Comparison of ENCODE assay signal across 23 cellular contexts in genomic region chr7:138741453-138741735, GRCh38. TPM values are rescaled to one million over a fixed set of nuclear protein-coding genes. Genes with fewer than 3 reads are reported as not detected.
DNase-seq lines count a peak whose midpoint lies in the region; ATAC-seq, FAIRE-seq and TF ChIP-seq lines count a peak whose summit lies in the region.
"Had no signal": no experiment of that assay in that cellular context is flagged by ENCODE, and none has a peak within 500 bp of the region (broad histone marks: within the 10 kb centered on the region; RNA-seq: fewer than 3 reads in every experiment).

No MANE protein-coding gene starts in this region.

- no peak overlapping the region for H3K4ac ChIP-seq in H1 (replicated peaks; ENCODE audit: insufficient read length, low read depth, low read length)

- H3K4me1 ChIP-seq in HCT116 (ENCODE audit: control insufficient read depth in 1 of 2, insufficient read depth in 2 of 2, low read length in 2 of 2) (peaks cover 0 to 12% of the 10 kb centered on the region in 2 experiments; a peak in 2 of 4 replicates), H1 (replicated peaks in 1 of 4; ENCODE audit: control insufficient read depth in 3 of 4, insufficient read depth in 4 of 4, low read length in 3 of 4) (peaks cover 0 to 5% (median 0%) of the 10 kb centered on the region in 4 experiments; a peak in 2 of 7 replicates), mucosa of descending colon (ENCODE audit: low read depth) (no peaks in the 10 kb centered on the region)
- H3K4me1 ChIP-seq: BLaER1 had no signal

- no peak overlapping the region for H2AFZ ChIP-seq in HCT116 (ENCODE audit: low read depth, low read length, poor library complexity, severe bottlenecking)
- H2AFZ ChIP-seq in H1 (ENCODE audit: low read length) = no peak overlapping the region

- H2BK5ac ChIP-seq in H1 (ENCODE audit: low read depth, low read length) = no peak overlapping the region

- H3K79me1 ChIP-seq in H1 (ENCODE audit: low read depth, low read length) = no peaks in the 10 kb centered on the region

- H3K27me3 ChIP-seq in HCT116 (ENCODE audit: insufficient read depth, low read length) (no peaks in the 10 kb centered on the region), H1 (replicated peaks in 1 of 4; ENCODE audit: control insufficient read depth in 3 of 4, extremely low read depth in 1 of 4, insufficient read depth in 3 of 4, low read length in 3 of 4) (no peaks in the 10 kb centered on the region), dorsolateral prefrontal cortex (no peaks in the 10 kb centered on the region)
- H3K27me3 ChIP-seq: BLaER1 had no signal

- TF ChIP-seq EP300 in H1 (IDR thresholded peaks at IDR 0.05; ENCODE audit: borderline replicate concordance in 1 of 2, low read depth in 2 of 2, low read length in 2 of 2) = no peak

- H2AK5ac ChIP-seq in H1 (ENCODE audit: low read depth, low read length) = 0 out of 2 replicates have a peak overlapping the region, but pooled peaks have one; percentile 34

- H3K14ac ChIP-seq in H1 (ENCODE audit: insufficient read length) = no peak overlapping the region

- H2BK20ac ChIP-seq in H1 (ENCODE audit: low read length) = peak overlapping the region; percentile 72; the same call in 1 of the 2 replicates

- H4K5ac ChIP-seq in H1 (ENCODE audit: insufficient read length, low read depth, low read length) = no peak overlapping the region

- 93% methylated on average over 5 of the region's 5 CpGs; no CpG with 5 or more reads in 1 of the 2 experiments for WGBS in H1 (ENCODE audit: extremely low coverage in 1 of 2, insufficient coverage in 1 of 2, insufficient read length in 1 of 2, insufficient replicate concordance in 2 of 2, low coverage in 1 of 2, low lambda C conversion rate in 2 of 2, missing lambda C conversion rate in 1 of 2), 2 experiments

- no peak overlapping the region for H3K56ac ChIP-seq in H1 (replicated peaks; ENCODE audit: insufficient read length, low read depth, low read length)

- no peak overlapping the region for H3K18ac ChIP-seq in H1 (ENCODE audit: extremely low read depth, low read length)

- RAD21 ChIA-PET in HCT116 (lab: Charles Lee; ENCODE audit: low non-redundant PET in 1 of 2, low total read pairs in 2 of 2, uncharacterized antibody in 2 of 2, unreplicated experiment in 2 of 2) = interaction anchor here in 1 of 2 experiments (0.9 kb wide), 1 partner anchor 96 kb away, joined by 3 read pairs; no protein-coding TSS in a partner anchor

- POLR2A ChIA-PET in HCT116 (lab: Charles Lee) (no interaction called here), H1 (lab: Charles Lee; ENCODE audit: partially characterized antibody) (interaction anchor here (0.7 kb wide), 1 partner anchor 11 kb away, joined by 3 read pairs; no protein-coding TSS in a partner anchor)

- TF ChIP-seq RAD21 in HCT116 (IDR thresholded peaks at IDR 0.05; ENCODE audit: low read depth) = no peak
- TF ChIP-seq RAD21 in H1 (IDR thresholded peaks at IDR 0.05 in 1 of 2, conservative IDR thresholded peaks at IDR 0.05 in 1 of 2; ENCODE audit: low read depth in 2 of 2, low read length in 2 of 2) = no peak

- H2BK15ac ChIP-seq in H1 (ENCODE audit: low read length) = peak overlapping the region; percentile 53; the same call in 1 of the 2 replicates

- no peaks in the 10 kb centered on the region for H4K20me1 ChIP-seq in HCT116 (ENCODE audit: insufficient read depth)
- no peaks in the 10 kb centered on the region for H4K20me1 ChIP-seq in H1 (replicated peaks in 1 of 2; ENCODE audit: control insufficient read depth in 1 of 2, insufficient read depth in 2 of 2, low read length in 2 of 2)
- H4K20me1 ChIP-seq: BLaER1 had no signal

- peaks cover 13% of the 10 kb centered on the region for H3K4me1 Mint-ChIP-seq in T-helper 17 cell

- no peak for DNase-seq in HCT116 (ENCODE audit: low read depth, low spot score)
- no peak for DNase-seq in T-helper 17 cell
- no peak for DNase-seq in H1 (ENCODE audit: low read depth in 1 of 2, low spot score in 2 of 2)
- DNase-seq in retinal pigment epithelial cell (ENCODE audit: low read depth) = peak; percentile 55
- no peak for DNase-seq in mucosa of descending colon
- no peak for DNase-seq in dorsolateral prefrontal cortex
- DNase-seq in NCI-H524 treated with DMSO at 0.1 percent for 48 hours (lab: John Stamatoyannopoulos, UW) = no peak
- DNase-seq: 8988T; CD4-positive, alpha-beta memory T cell; DMS153; DMS79; GDM1; H9 had no signal

- no peak overlapping the region for H3K4me3 Mint-ChIP-seq in T-helper 17 cell
- H3K4me3 Mint-ChIP-seq: CD14-positive monocyte; CD4-positive, alpha-beta memory T cell; H9 had no signal

- no peak for TF ChIP-seq POLR2A in HCT116 (IDR thresholded peaks at IDR 0.05; ENCODE audit: borderline replicate concordance, extremely low read depth, insufficient read depth, insufficient read length)
- no peak for TF ChIP-seq POLR2A in H1 (IDR thresholded peaks at IDR 0.05; ENCODE audit: control extremely low read depth in 1 of 2, low read depth in 2 of 2, low read length in 2 of 2)

- H3K4me2 ChIP-seq in HCT116 (ENCODE audit: low read length) (peak overlapping the region; percentile 20; the same call in 1 of the 2 replicates), H1 (ENCODE audit: insufficient read depth in 1 of 2, low read depth in 2 of 2, low read length in 2 of 2) (no peak overlapping the region)
- H3K4me2 ChIP-seq: BLaER1 had no signal

- H3K9me3 ChIP-seq in HCT116 (ENCODE audit: control insufficient read depth in 1 of 2, insufficient read depth in 1 of 2, low read depth in 1 of 2, low read length in 2 of 2) (no peaks in the 10 kb centered on the region), T-helper 17 cell (ENCODE audit: control insufficient read depth, low read length, poor library complexity, severe bottlenecking) (no peaks in the 10 kb centered on the region), H1 (ENCODE audit: insufficient read depth in 2 of 2, low read depth in 1 of 2, low read length in 1 of 2) (peaks cover 0 to 4% of the 10 kb centered on the region in 2 experiments; a peak in 1 of 4 replicates), mucosa of descending colon (no peaks in the 10 kb centered on the region)

- no peak overlapping the region for H4K8ac ChIP-seq in H1 (ENCODE audit: extremely low read depth, insufficient read depth, low read length)

- H3K27me3 Mint-ChIP-seq in T-helper 17 cell = peaks cover 13% of the 10 kb centered on the region

- no peaks in the 10 kb centered on the region for H3K36me3 Mint-ChIP-seq in T-helper 17 cell (ENCODE audit: low read depth)
- H3K36me3 Mint-ChIP-seq: CD14-positive monocyte; CD4-positive, alpha-beta memory T cell had no signal

- intact Hi-C loops in HCT116 (cut with micrococcal nuclease) = no loop called here
- intact Hi-C loops in mucosa of descending colon (cut with DNase I, micrococcal nuclease) = no loop called here
- intact Hi-C loops in dorsolateral prefrontal cortex (cut with DNase I) = no loop called here

- no peaks in the 10 kb centered on the region for H3K23me2 ChIP-seq in H1 (ENCODE audit: low read depth, low read length)

- no peak overlapping the region for H3K4me3 ChIP-seq in HCT116 (replicated peaks in 1 of 2; ENCODE audit: low read depth in 1 of 2, low read length in 2 of 2)
- H3K4me3 ChIP-seq in H1 (ENCODE audit: extremely low read depth in 1 of 4, insufficient read depth in 2 of 4, low read depth in 3 of 4, low read length in 4 of 4) = no peak overlapping the region
- no peak overlapping the region for H3K4me3 ChIP-seq in retinal pigment epithelial cell (ENCODE audit: low read length)
- H3K4me3 ChIP-seq in mucosa of descending colon = no peak overlapping the region
- no peak overlapping the region for H3K4me3 ChIP-seq in dorsolateral prefrontal cortex
- H3K4me3 ChIP-seq: BLaER1 had no signal

- no peak overlapping the region for H3K23ac ChIP-seq in H1 (ENCODE audit: insufficient read length)

- no peaks in the 10 kb centered on the region for H3K9me2 ChIP-seq in HCT116 (ENCODE audit: insufficient read depth)

- H4K91ac ChIP-seq in H1 (replicated peaks; ENCODE audit: insufficient read length, low read length) = no peak overlapping the region

- ATAC-seq in HCT116 (no peak), T-helper 17 cell (no peak), mucosa of descending colon (no peak), GM21526 (IDR thresholded peaks at IDR 0.05; ENCODE audit: low FRiP score, unreplicated experiment) (no peak)

- peak overlapping the region; percentile 19 for H3K27ac Mint-ChIP-seq in T-helper 17 cell
- H3K27ac Mint-ChIP-seq: H9 had no signal

- H3K36me3 ChIP-seq in HCT116 (ENCODE audit: control insufficient read depth in 1 of 2, insufficient read depth in 2 of 2, low read length in 2 of 2) (no peaks in the 10 kb centered on the region), H1 (ENCODE audit: control insufficient read depth in 2 of 4, insufficient read depth in 4 of 4, low read length in 3 of 4) (no peaks in the 10 kb centered on the region), mucosa of descending colon (ENCODE audit: low read depth) (no peaks in the 10 kb centered on the region)
- H3K36me3 ChIP-seq: BLaER1 had no signal

- 0 out of 2 replicates have a peak overlapping the region, but pooled peaks have one; percentile 50 for H2BK12ac ChIP-seq in H1 (ENCODE audit: low read depth, low read length)

- BruUV-seq in HCT116 (replicated peaks; lab: Mats Ljungman, UMichigan) = no TSS peak

- FAIRE-seq in H1 (lab: Jason Lieb, UNC) = no peak
- FAIRE-seq: GM12892, GM18507, HTR-8/SVneo had no signal

- no peak overlapping the region for H3K9ac ChIP-seq in HCT116 (ENCODE audit: low read length)
- H3K9ac ChIP-seq in H1 (replicated peaks in 1 of 4; ENCODE audit: extremely low read depth in 1 of 4, low read depth in 3 of 4, low read length in 3 of 4) = no peak overlapping the region
- H3K9ac ChIP-seq: BLaER1 had no signal

- no peak overlapping the region for H3K27ac ChIP-seq in HCT116 (ENCODE audit: low read depth, low read length)
- H3K27ac ChIP-seq in H1 (ENCODE audit: low read depth, low read length) = no peak overlapping the region
- no peak overlapping the region for H3K27ac ChIP-seq in dorsolateral prefrontal cortex
- H3K27ac ChIP-seq: BLaER1 had no signal

- TF ChIP-seq CTCF in HCT116 (IDR thresholded peaks at IDR 0.05 in 2 of 3, conservative IDR thresholded peaks at IDR 0.05 in 1 of 3; ENCODE audit: borderline replicate concordance in 1 of 3, insufficient read depth in 1 of 3, low read depth in 2 of 3, low read length in 2 of 3) (no peak), H1 (IDR thresholded peaks at IDR 0.05; ENCODE audit: control extremely low read depth in 1 of 3, insufficient read depth in 1 of 3, low read depth in 1 of 3, low read length in 3 of 3) (no peak), retinal pigment epithelial cell (conservative IDR thresholded peaks at IDR 0.05; ENCODE audit: low read depth, low read length) (no peak), mucosa of descending colon (IDR thresholded peaks at IDR 0.05) (no peak), dorsolateral prefrontal cortex (IDR thresholded peaks at IDR 0.05 in 54 of 56, conservative IDR thresholded peaks at IDR 0.05 in 2 of 56; ENCODE audit: low read depth in 1 of 56, partially characterized antibody in 56 of 56) (no peak)

- H2BK120ac ChIP-seq in H1 (replicated peaks; ENCODE audit: low read depth, low read length) = no peak overlapping the region

- CTCF ChIA-PET in HCT116 (lab: Charles Lee) (no interaction called here), H1 (lab: Charles Lee; ENCODE audit: partially characterized antibody) (no interaction called here)

- H3K79me2 ChIP-seq in HCT116 (ENCODE audit: insufficient read depth, low read length) = no peaks in the 10 kb centered on the region
- H3K79me2 ChIP-seq in H1 (ENCODE audit: control insufficient read depth in 1 of 2, insufficient read depth in 2 of 2, low read length in 2 of 2) = no peaks in the 10 kb centered on the region

RNA-seq across cellular contexts. Expression of gene SVOPL, which starts 40.2 kb away (rescaled TPM):
- total RNA-seq in HCT116 (2021; ENCODE audit: unreplicated experiment) = not detected
- not detected in 2 replicates for polyA plus RNA-seq in HCT116 (2012)
- total RNA-seq in T-helper 17 cell = not detected
- total RNA-seq in H1 (2021; fragmentation: NEBNext Ultra II Directional; extraction: Animal tissue kit (Norgen Biotek cat#: 25700)) = 1.1 TPM in 2 replicates
- polyA plus RNA-seq in H1 (2011; rRNA removed) = 1.4 and 2.2 TPM in 2 replicates
- polyA plus RNA-seq in H1 (2011; cell fraction: cytosol; rRNA removed) = 1.9 TPM
- 2.0 TPM for polyA plus RNA-seq in H1 (2011; cell fraction: nucleus; rRNA removed)
- 1.0 to 1.4 TPM (median 1.1 TPM) in 4 replicates for polyA plus RNA-seq in H1 (2012, experiment 1 of 2)
- 0.50 TPM for polyA plus RNA-seq in H1 (2012, experiment 2 of 2)
- 2.3 TPM for polyA plus RNA-seq in H1 (2013, experiment 1 of 2)
- 1.5 TPM for polyA plus RNA-seq in H1 (2013, experiment 2 of 2)
- polyA minus RNA-seq in H1 (2011; rRNA and poly(A)+ RNA removed) = 1.5 and 1.8 TPM in 2 replicates
- 1.5 TPM for polyA minus RNA-seq in H1 (2011; cell fraction: cytosol; rRNA and poly(A)+ RNA removed)
- 1.5 TPM for polyA minus RNA-seq in H1 (2011; cell fraction: nucleus; rRNA and poly(A)+ RNA removed)
- total RNA-seq in mucosa of descending colon = 1 to 10 TPM; 1.8 to 3.1 (median 2.9) TPM
- total RNA-seq in dorsolateral prefrontal cortex = 1 to 10 TPM in 21 of 120 experiments, under 1 TPM in 91, not detected in 8; 0.08 to 2.3 (median 0.64) TPM
- total RNA-seq: A673; CD4-positive, alpha-beta memory T cell; Daoy; IMR-90 had no signal
- polyA plus RNA-seq: AG04450; CD14-positive monocyte; CD4-positive, alpha-beta memory T cell; IMR-90 had no signal

RNA-seq across cellular contexts. Expression of gene TMEM213, which starts 56.4 kb away (rescaled TPM):
- total RNA-seq in HCT116 (2021; ENCODE audit: unreplicated experiment) (not detected), T-helper 17 cell (not detected), mucosa of descending colon (not detected), dorsolateral prefrontal cortex (not detected)
- not detected in 2 replicates for polyA plus RNA-seq in HCT116 (2012)
- total RNA-seq in H1 (2021; fragmentation: NEBNext Ultra II Directional; extraction: Animal tissue kit (Norgen Biotek cat#: 25700)) = 0.67 TPM in 1 of 2 replicates, not detected in the other
- polyA plus RNA-seq in H1 (2011; rRNA removed) = 0.21 and 0.38 TPM in 2 replicates
- 0.27 TPM for polyA plus RNA-seq in H1 (2011; cell fraction: cytosol; rRNA removed)
- 0.36 TPM for polyA plus RNA-seq in H1 (2011; cell fraction: nucleus; rRNA removed)
- polyA plus RNA-seq in H1 (2012, experiment 1 of 2) = 0.11 to 0.19 TPM (median 0.13 TPM) in 4 replicates
- 0.20 TPM for polyA plus RNA-seq in H1 (2012, experiment 2 of 2)
- polyA plus RNA-seq in H1 (2013, experiment 1 of 2) = 0.16 TPM
- 0.20 TPM for polyA plus RNA-seq in H1 (2013, experiment 2 of 2)
- polyA minus RNA-seq in H1 (2011; rRNA and poly(A)+ RNA removed) = 0.19 and 0.66 TPM in 2 replicates
- polyA minus RNA-seq in H1 (2011; cell fraction: cytosol; rRNA and poly(A)+ RNA removed) = not detected
- 1.1 TPM for polyA minus RNA-seq in H1 (2011; cell fraction: nucleus; rRNA and poly(A)+ RNA removed)
- total RNA-seq: A673; CD4-positive, alpha-beta memory T cell; Daoy; IMR-90 had no signal
- polyA plus RNA-seq: AG04450; CD14-positive monocyte; CD4-positive, alpha-beta memory T cell; IMR-90 had no signal

RNA-seq across cellular contexts. Expression of gene ATP6V0A4, which starts 56.6 kb away (rescaled TPM):
- total RNA-seq in HCT116 (2021; ENCODE audit: unreplicated experiment) (not detected), T-helper 17 cell (not detected), mucosa of descending colon (not detected), dorsolateral prefrontal cortex (1 to 10 TPM in 47 of 120 experiments, under 1 TPM in 64, not detected in 9; 0.16 to 4.1 (median 0.85) TPM)
- 0.08 and 0.14 TPM in 2 replicates for polyA plus RNA-seq in HCT116 (2012)
- 0.47 and 0.78 TPM in 2 replicates for total RNA-seq in H1 (2021; fragmentation: NEBNext Ultra II Directional; extraction: Animal tissue kit (Norgen Biotek cat#: 25700))
- 1.2 and 1.6 TPM in 2 replicates for polyA plus RNA-seq in H1 (2011; rRNA removed)
- polyA plus RNA-seq in H1 (2011; cell fraction: cytosol; rRNA removed) = 1.1 TPM
- 1.00 TPM for polyA plus RNA-seq in H1 (2011; cell fraction: nucleus; rRNA removed)
- polyA plus RNA-seq in H1 (2012, experiment 1 of 2) = 0.86 to 1.0 TPM (median 0.92 TPM) in 4 replicates
- 0.13 TPM for polyA plus RNA-seq in H1 (2012, experiment 2 of 2)
- 1.4 TPM for polyA plus RNA-seq in H1 (2013, experiment 1 of 2)
- 1.3 TPM for polyA plus RNA-seq in H1 (2013, experiment 2 of 2)
- polyA minus RNA-seq in H1 (2011; rRNA and poly(A)+ RNA removed) = 1.6 and 2.2 TPM in 2 replicates
- polyA minus RNA-seq in H1 (2011; cell fraction: cytosol; rRNA and poly(A)+ RNA removed) = 0.44 TPM
- polyA minus RNA-seq in H1 (2011; cell fraction: nucleus; rRNA and poly(A)+ RNA removed) = 1.7 TPM
- total RNA-seq: A673; CD4-positive, alpha-beta memory T cell had no signal
- polyA plus RNA-seq: AG04450; CD14-positive monocyte; CD4-positive, alpha-beta memory T cell had no signal
